ENCODE assay signal across 25 cellular contexts in genomic region chr7:149060161-149060560, GRCh38. TPM values are rescaled to one million over a fixed set of nuclear protein-coding genes. Genes with fewer than 3 reads are reported as not detected.
DNase-seq lines count a peak whose midpoint lies in the region; ATAC-seq, FAIRE-seq and TF ChIP-seq lines count a peak whose summit lies in the region.
"Had no signal": no experiment of that assay in that cellular context is flagged by ENCODE, and none has a peak within 500 bp of the region (broad histone marks: within the 10 kb centered on the region; RNA-seq: fewer than 3 reads in every experiment).

No MANE protein-coding gene starts in this region.

- H3K27me3 Mint-ChIP-seq in WTC11 (ENCODE audit: low read depth): no peaks in the 10 kb centered on the region
- H3K27me3 Mint-ChIP-seq in dendritic cell treated with granulocyte-macrophage colony-stimulating factor and Interleukin-4, amounts not matched to agents 40 ng/mL and 50 ng/mL, for 4 days: no peaks in the 10 kb centered on the region
- no peaks in the 10 kb centered on the region for H3K27me3 Mint-ChIP-seq in T-helper 17 cell
- H3K27me3 Mint-ChIP-seq: activated naive CD8-positive, alpha-beta T cell; naive thymus-derived CD4-positive, alpha-beta T cell had no signal

- CTCF ChIA-PET in WTC11 (lab: Charles Lee): interaction anchor here (1.2 to 3.3 kb wide), 3 partner anchors 11 to 94 kb away, joined by 3 to 15 read pairs (median 3); no protein-coding TSS in a partner anchor

- peaks cover 7% of the 10 kb centered on the region for H3K4me1 ChIP-seq in keratinocyte (ENCODE audit: control insufficient read depth, extremely low read depth, insufficient read depth, low read length)
- H3K4me1 ChIP-seq: gastrocnemius medialis had no signal

- peaks cover 5% of the 10 kb centered on the region for H3K4me1 Mint-ChIP-seq in WTC11
- H3K4me1 Mint-ChIP-seq in dendritic cell treated with granulocyte-macrophage colony-stimulating factor and Interleukin-4, amounts not matched to agents 40 ng/mL and 50 ng/mL, for 4 days (ENCODE audit: low read depth): peaks cover 27% of the 10 kb centered on the region
- H3K4me1 Mint-ChIP-seq in T-helper 17 cell: peaks cover 1% of the 10 kb centered on the region

- peaks cover 13% of the 10 kb centered on the region for H3K9me3 Mint-ChIP-seq in WTC11
- H3K9me3 Mint-ChIP-seq in dendritic cell treated with granulocyte-macrophage colony-stimulating factor and Interleukin-4, amounts not matched to agents 40 ng/mL and 50 ng/mL, for 4 days: no peaks in the 10 kb centered on the region
- H3K9me3 Mint-ChIP-seq: naive thymus-derived CD4-positive, alpha-beta T cell had no signal

- DNase-seq in GM12865 (ENCODE audit: low read depth): peak; percentile 12
- DNase-seq in WTC11 (ENCODE audit: low spot score): no peak
- no peak for DNase-seq in keratinocyte (ENCODE audit: low read depth, low spot score)
- no peak for DNase-seq in T-helper 17 cell
- DNase-seq: activated T-cell treated with anti-CD3 and anti-CD28 coated beads for 4 hours; DMS53; effector CD4-positive, alpha-beta T cell; erythroblast; gastrocnemius medialis; KG1; midbrain; naive thymus-derived CD4-positive, alpha-beta T cell; NCI-H1436; NCI-H446 treated with DMSO at 0.1 percent for 48 hours; NCI-H82; small intestine; transverse colon had no signal

- dilution Hi-C loops in keratinocyte (cut with MboI; ENCODE audit: extremely low pct_ligation_motif_present, low sequenced_read_pairs): no loop called here

- no peaks in the 10 kb centered on the region for H3K79me2 ChIP-seq in keratinocyte (ENCODE audit: control insufficient read depth, insufficient read depth, low read length)

- ATAC-seq in WTC11 (no peak), HG02852 (IDR thresholded peaks at IDR 0.05; ENCODE audit: unreplicated experiment) (no peak), GM21825 (IDR thresholded peaks at IDR 0.05; ENCODE audit: unreplicated experiment) (no peak), HG03378 (IDR thresholded peaks at IDR 0.05; ENCODE audit: unreplicated experiment) (no peak), T-helper 17 cell (no peak)
- ATAC-seq: gastrocnemius medialis; naive thymus-derived CD4-positive, alpha-beta T cell had no signal

- no peaks in the 10 kb centered on the region for H3K36me3 Mint-ChIP-seq in WTC11
- H3K36me3 Mint-ChIP-seq in dendritic cell treated with granulocyte-macrophage colony-stimulating factor and Interleukin-4, amounts not matched to agents 40 ng/mL and 50 ng/mL, for 4 days (ENCODE audit: low read depth): peaks cover under 1% of the 10 kb centered on the region
- H3K36me3 Mint-ChIP-seq in T-helper 17 cell (ENCODE audit: low read depth): no peaks in the 10 kb centered on the region
- H3K36me3 Mint-ChIP-seq: activated naive CD8-positive, alpha-beta T cell; naive thymus-derived CD4-positive, alpha-beta T cell had no signal

- no peak for TF ChIP-seq CTCF in GM12865 (IDR thresholded peaks at IDR 0.05; ENCODE audit: insufficient read depth, low read depth, low read length, missing control alignments)
- no peak for TF ChIP-seq CTCF in WTC11 (IDR thresholded peaks at IDR 0.05)
- TF ChIP-seq CTCF in keratinocyte (optimal IDR thresholded peaks at IDR 0.05 in 1 of 3, IDR thresholded peaks at IDR 0.05 in 1 of 3, conservative IDR thresholded peaks at IDR 0.05 in 1 of 3; ENCODE audit: extremely low read depth in 1 of 3, insufficient read depth in 2 of 3, low read length in 3 of 3): no peak

- H3K9ac ChIP-seq in keratinocyte (ENCODE audit: control insufficient read depth, extremely low read depth, insufficient read depth, low read length): no peak overlapping the region

- intact Hi-C loops in dendritic cell treated with granulocyte-macrophage colony-stimulating factor and Interleukin-4, amounts not matched to agents 40 ng/mL and 50 ng/mL, for 4 days (cut with micrococcal nuclease): no loop called here

- H3K4me3 ChIP-seq in GM12865 (ENCODE audit: low read depth, low read length) (no peak overlapping the region), keratinocyte (ENCODE audit: control insufficient read depth in 2 of 3, extremely low read depth in 1 of 3, insufficient read depth in 2 of 3, low read depth in 1 of 3, low read length in 3 of 3) (no peak overlapping the region)
- H3K4me3 ChIP-seq: gastrocnemius medialis, transverse colon had no signal

- POLR2A ChIA-PET in WTC11 (lab: Charles Lee): no interaction called here

- peak overlapping the region; percentile 2 for H2AFZ ChIP-seq in keratinocyte (ENCODE audit: control insufficient read depth, low read length)

- H3K27ac Mint-ChIP-seq in WTC11: peak overlapping the region; percentile 84; the same call in 1 of the 2 replicates
- peak overlapping the region; percentile 17 for H3K27ac Mint-ChIP-seq in dendritic cell treated with granulocyte-macrophage colony-stimulating factor and Interleukin-4, amounts not matched to agents 40 ng/mL and 50 ng/mL, for 4 days
- no peak overlapping the region for H3K27ac Mint-ChIP-seq in T-helper 17 cell
- H3K27ac Mint-ChIP-seq: activated naive CD8-positive, alpha-beta T cell had no signal

- no peaks in the 10 kb centered on the region for H3K27me3 ChIP-seq in keratinocyte (ENCODE audit: control insufficient read depth, extremely low read depth, insufficient read depth, low read length)
- H3K27me3 ChIP-seq: gastrocnemius medialis, transverse colon had no signal

- H3K9me1 ChIP-seq in keratinocyte (ENCODE audit: control insufficient read depth, extremely low read depth, insufficient read depth, low read length): no peaks in the 10 kb centered on the region

- H3K27ac ChIP-seq in keratinocyte (ENCODE audit: control insufficient read depth, insufficient read depth, low read length): peak overlapping the region; percentile 45
- H3K27ac ChIP-seq: gastrocnemius medialis, transverse colon had no signal

- peak; percentile 36 for FAIRE-seq in keratinocyte (lab: Jason Lieb, UNC)
- FAIRE-seq: astrocyte, G401.6, HTR-8/SVneo, small intestine had no signal

- H3K9me3 ChIP-seq in keratinocyte (ENCODE audit: control insufficient read depth, low read depth, low read length) (no peaks in the 10 kb centered on the region), T-helper 17 cell (ENCODE audit: control insufficient read depth, low read length, poor library complexity, severe bottlenecking) (no peaks in the 10 kb centered on the region)
- H3K9me3 ChIP-seq: gastrocnemius medialis, transverse colon had no signal

- no peak overlapping the region for H3K4me3 Mint-ChIP-seq in WTC11
- no peak overlapping the region for H3K4me3 Mint-ChIP-seq in dendritic cell treated with granulocyte-macrophage colony-stimulating factor and Interleukin-4, amounts not matched to agents 40 ng/mL and 50 ng/mL, for 4 days
- no peak overlapping the region for H3K4me3 Mint-ChIP-seq in T-helper 17 cell
- H3K4me3 Mint-ChIP-seq: activated naive CD8-positive, alpha-beta T cell; naive thymus-derived CD4-positive, alpha-beta T cell had no signal

- no peaks in the 10 kb centered on the region for H3K36me3 ChIP-seq in keratinocyte (ENCODE audit: control insufficient read depth in 2 of 2, extremely low read depth in 1 of 2, insufficient read depth in 2 of 2, low read length in 2 of 2)
- H3K36me3 ChIP-seq: gastrocnemius medialis, transverse colon had no signal

- H3K4me2 ChIP-seq in keratinocyte (ENCODE audit: control insufficient read depth, extremely low read depth, insufficient read depth, low read depth, low read length): no peak overlapping the region

- H4K20me1 ChIP-seq in keratinocyte (ENCODE audit: control insufficient read depth, extremely low read depth, insufficient read depth, low read length): no peaks in the 10 kb centered on the region

TF ChIP-seq in WTC11, 78 proteins besides CTCF, POLR2A, EP300 and RAD21 (continues in another document):
- TF ChIP-seq ZNF671 (CRISPR knock-in tag; IDR thresholded peaks at IDR 0.05): no peak
- TF ChIP-seq, protein P1, sequence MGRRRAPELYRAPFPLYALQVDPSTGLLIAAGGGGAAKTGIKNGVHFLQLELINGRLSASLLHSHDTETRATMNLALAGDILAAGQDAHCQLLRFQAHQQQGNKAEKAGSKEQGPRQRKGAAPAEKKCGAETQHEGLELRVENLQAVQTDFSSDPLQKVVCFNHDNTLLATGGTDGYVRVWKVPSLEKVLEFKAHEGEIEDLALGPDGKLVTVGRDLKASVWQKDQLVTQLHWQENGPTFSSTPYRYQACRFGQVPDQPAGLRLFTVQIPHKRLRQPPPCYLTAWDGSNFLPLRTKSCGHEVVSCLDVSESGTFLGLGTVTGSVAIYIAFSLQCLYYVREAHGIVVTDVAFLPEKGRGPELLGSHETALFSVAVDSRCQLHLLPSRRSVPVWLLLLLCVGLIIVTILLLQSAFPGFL (CRISPR knock-in tag; IDR thresholded peaks at IDR 0.05; ENCODE audit: borderline replicate concordance): no peak

RNA-seq across cellular contexts. Expression of gene ZNF786, which starts 30.4 kb away (rescaled TPM):
- 11.4 to 13.0 TPM (median 11.8 TPM) in 3 replicates for total RNA-seq in WTC11 (2021)
- 2.8 to 4.0 TPM (median 3.3 TPM) in 3 replicates for polyA plus RNA-seq in keratinocyte
- polyA plus RNA-seq in keratinocyte (2011; ENCODE audit: low read depth): 1.9 TPM
- polyA plus RNA-seq in keratinocyte (2011; cell fraction: cytosol; rRNA removed): 2.1 and 2.2 TPM in 2 replicates
- polyA plus RNA-seq in keratinocyte (2011; cell fraction: nucleus; rRNA removed): 6.6 and 6.9 TPM in 2 replicates
- 3.7 and 4.2 TPM in 2 replicates for polyA plus RNA-seq in keratinocyte (2012; ENCODE audit: low replicate concordance)
- polyA minus RNA-seq in keratinocyte: 2.3 to 9.4 TPM (median 7.8 TPM) in 3 replicates
- polyA minus RNA-seq in keratinocyte (2011; cell fraction: cytosol; rRNA and poly(A)+ RNA removed): 9.2 TPM
- 7.7 and 11.5 TPM in 2 replicates for polyA minus RNA-seq in keratinocyte (2011; cell fraction: nucleus; rRNA and poly(A)+ RNA removed)
- total RNA-seq in T-helper 17 cell: 1 to 10 TPM; 2.8 to 4.4 TPM

RNA-seq across cellular contexts. Expression of gene PDIA4, which starts 31.9 kb away (rescaled TPM):
- total RNA-seq in WTC11 (2021) (286 to 341 TPM (median 289 TPM) in 3 replicates), T-helper 17 cell (10 to 100 TPM; 42.4 to 49.8 TPM)
- 97.1 to 270 TPM (median 145 TPM) in 3 replicates for polyA plus RNA-seq in keratinocyte
- 68.3 TPM for polyA plus RNA-seq in keratinocyte (2011; ENCODE audit: low read depth)
- polyA plus RNA-seq in keratinocyte (2011; cell fraction: cytosol; rRNA removed): 51.5 and 52.7 TPM in 2 replicates
- polyA plus RNA-seq in keratinocyte (2011; cell fraction: nucleus; rRNA removed): 143 and 148 TPM in 2 replicates
- 62.5 and 209 TPM in 2 replicates for polyA plus RNA-seq in keratinocyte (2012; ENCODE audit: low replicate concordance)
- 103 to 122 TPM (median 112 TPM) in 3 replicates for polyA minus RNA-seq in keratinocyte
- polyA minus RNA-seq in keratinocyte (2011; cell fraction: cytosol; rRNA and poly(A)+ RNA removed): 85.0 TPM
- polyA minus RNA-seq in keratinocyte (2011; cell fraction: nucleus; rRNA and poly(A)+ RNA removed): 106 and 149 TPM in 2 replicates
